Comparison of ENCODE assay signal across 21 cellular contexts in the genomic region with DNA sequence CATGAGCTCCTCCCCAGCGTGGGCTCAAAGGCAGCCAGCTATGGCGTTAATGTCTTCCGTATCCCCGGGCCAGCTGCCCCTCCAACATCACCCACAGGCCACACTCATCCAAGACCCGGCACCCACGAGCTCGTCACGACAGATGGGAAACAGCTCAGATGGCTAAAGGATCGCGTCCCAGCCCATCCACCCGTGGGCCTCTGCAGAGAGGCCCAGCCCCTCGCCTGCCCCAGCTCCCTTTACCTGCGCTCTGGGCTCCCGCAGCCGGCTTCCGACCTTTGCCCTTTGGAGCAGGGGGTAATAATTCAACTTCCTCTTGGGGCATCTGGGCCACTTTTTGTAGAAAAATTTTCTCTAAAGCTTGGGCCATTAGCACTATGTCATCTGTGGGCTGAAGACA. TPM values are rescaled to one million over a fixed set of nuclear protein-coding genes. Genes with fewer than 3 reads are reported as not detected.
DNase-seq lines count a peak whose midpoint lies in the region; ATAC-seq and TF ChIP-seq lines count a peak whose summit lies in the region.
"Had no signal": no experiment of that assay in that cellular context is flagged by ENCODE, and none has a peak within 500 bp of the region (broad histone marks: within the 10 kb centered on the region; RNA-seq: fewer than 3 reads in every experiment).

No MANE protein-coding gene starts in this region.

- no peaks in the 10 kb centered on the region for H3K27me3 Mint-ChIP-seq in endodermal cell (ENCODE audit: insufficient read depth)

- no peaks in the 10 kb centered on the region for H3K27me3 ChIP-seq in heart right ventricle
- H3K27me3 ChIP-seq in endodermal cell (ENCODE audit: control insufficient read depth, insufficient read depth, low read length, poor library complexity, severe bottlenecking) = no peaks in the 10 kb centered on the region
- no peaks in the 10 kb centered on the region for H3K27me3 ChIP-seq in lower lobe of right lung (ENCODE audit: low read depth)
- H3K27me3 ChIP-seq in aorta (ENCODE audit: control insufficient read depth in 1 of 2, insufficient read depth in 2 of 2, low read length in 1 of 2) = no peaks in the 10 kb centered on the region
- H3K27me3 ChIP-seq: BE2C, SJCRH30 had no signal

- H3K9me3 ChIP-seq in heart right ventricle (no peaks in the 10 kb centered on the region), endodermal cell (ENCODE audit: control insufficient read depth, low read length) (no peaks in the 10 kb centered on the region), lower lobe of right lung (no peaks in the 10 kb centered on the region), aorta (ENCODE audit: control insufficient read depth, low read length) (no peaks in the 10 kb centered on the region)
- H3K9me3 ChIP-seq: BE2C, SJCRH30 had no signal

- ATAC-seq in Right ventricle myocardium superior (ENCODE audit: poor library complexity) (no peak), heart right ventricle (no peak), lower lobe of right lung (no peak), aorta (ENCODE audit: low FRiP score) (no peak), GM19395 (IDR thresholded peaks at IDR 0.05; ENCODE audit: unreplicated experiment) (no peak)
- ATAC-seq in activated naive CD4-positive, alpha-beta T cell treated with anti-CD3 and anti-CD28 coated beads, Interleukin-2, amount 50 U/mL, for 72 hours = no peak
- ATAC-seq: HCT116 had no signal

- H3K27ac ChIP-seq in heart right ventricle (no peak overlapping the region), endodermal cell (ENCODE audit: low read depth, low read length) (no peak overlapping the region), lower lobe of right lung (no peak overlapping the region), aorta (ENCODE audit: low read depth in 1 of 2, low read length in 2 of 2) (no peak overlapping the region)
- H3K27ac ChIP-seq: SJCRH30 had no signal

- no peaks in the 10 kb centered on the region for H3K4me1 Mint-ChIP-seq in endodermal cell

- H3K36me3 ChIP-seq in heart right ventricle (peaks cover 0 to 72% (median 53%) of the 10 kb centered on the region in 9 donors), endodermal cell (ENCODE audit: control insufficient read depth, insufficient read depth, low read length) (peaks cover 33% of the 10 kb centered on the region), lower lobe of right lung (peaks cover 74% of the 10 kb centered on the region), aorta (ENCODE audit: control insufficient read depth in 1 of 2, insufficient read depth in 2 of 2, low read length in 1 of 2) (no peaks in the 10 kb centered on the region)

- DNase-seq in Right ventricle myocardium superior (peak; percentile 33), heart right ventricle (no peak), endodermal cell (no peak), lower lobe of right lung (peak; percentile 38), aorta (peak; percentile 38 to 39)
- DNase-seq in activated naive CD4-positive, alpha-beta T cell treated with anti-CD3 and anti-CD28 coated beads, Interleukin-2, amount 50 U/mL, for 72 hours (ENCODE audit: low spot score in 2 of 2) = no peak
- DNase-seq: BE2C; DMS53; GDM1; GOT3; KG1; NCI-H1092 treated with DMSO at 0.1 percent for 48 hours; NCI-H1436 treated with DMSO at 0.1 percent for 48 hours; NCI-H2029; NCI-H226; NCI-H510A treated with DMSO at 0.1 percent for 48 hours; NCI-H774; NK-92 treated with Interleukin-12 subunit alpha and Interleukin-12 subunit beta, amount 100 ng/mL, for 24 hours; SJCRH30 had no signal

- H3K4me3 Mint-ChIP-seq in endodermal cell = no peak overlapping the region

- H3K4me1 ChIP-seq in heart right ventricle (peaks cover 11 to 42% (median 32%) of the 10 kb centered on the region in 9 donors), endodermal cell (ENCODE audit: control insufficient read depth, insufficient read depth, low read length) (no peaks in the 10 kb centered on the region), lower lobe of right lung (peaks cover 17% of the 10 kb centered on the region), aorta (ENCODE audit: control insufficient read depth in 1 of 2, insufficient read depth in 2 of 2, low read length in 2 of 2) (no peaks in the 10 kb centered on the region)
- H3K4me1 ChIP-seq: BE2C had no signal

- H3K9ac ChIP-seq in endodermal cell (ENCODE audit: extremely low read depth, low read length, poor library complexity, severe bottlenecking) = no peak overlapping the region

- peaks cover 43% of the 10 kb centered on the region for H3K36me3 Mint-ChIP-seq in endodermal cell (ENCODE audit: low read depth)
- H3K36me3 Mint-ChIP-seq in activated naive CD4-positive, alpha-beta T cell treated with anti-CD3 and anti-CD28 coated beads, Interleukin-2, amount 50 U/mL, for 72 hours = no peaks in the 10 kb centered on the region

- WGBS in heart right ventricle, 2 donors = 91 to 93% methylated on average over 16 of the region's 16 CpGs
- 94 to 100% methylated on average over 7 to 16 of the region's 16 CpGs for WGBS in endodermal cell (ENCODE audit: insufficient coverage in 1 of 2, insufficient read length in 1 of 2), 2 experiments
- 90 to 95% methylated on average over 16 of the region's 16 CpGs for WGBS in aorta, 2 donors

- intact Hi-C loops in Right ventricle myocardium superior (cut with DNase I) = no loop called here
- intact Hi-C loops in heart right ventricle (cut with DNase I) = no loop called here
- intact Hi-C loops in lower lobe of right lung (cut with DNase I) = no loop called here
- intact Hi-C loops in aorta (cut with DNase I) = no loop called here

- peak overlapping the region; percentile 85 for H3K27ac Mint-ChIP-seq in endodermal cell
- H3K27ac Mint-ChIP-seq in activated naive CD4-positive, alpha-beta T cell treated with anti-CD3 and anti-CD28 coated beads, Interleukin-2, amount 50 U/mL, for 72 hours = peak overlapping the region in 1 of 2 donors; percentile 72

- TF ChIP-seq CTCF in heart right ventricle (IDR thresholded peaks at IDR 0.05) = no peak
- TF ChIP-seq CTCF in endodermal cell (conservative IDR thresholded peaks at IDR 0.05) = no peak
- TF ChIP-seq CTCF in lower lobe of right lung (IDR thresholded peaks at IDR 0.05) = no peak

- H3K4me3 ChIP-seq in heart right ventricle = no peak overlapping the region
- H3K4me3 ChIP-seq in endodermal cell (ENCODE audit: low read length) = no peak overlapping the region
- no peak overlapping the region for H3K4me3 ChIP-seq in lower lobe of right lung
- no peak overlapping the region for H3K4me3 ChIP-seq in aorta (ENCODE audit: low read length in 2 of 2)
- H3K4me3 ChIP-seq: SJCRH30 had no signal

- H3K9me3 Mint-ChIP-seq in endodermal cell = no peaks in the 10 kb centered on the region
- no peaks in the 10 kb centered on the region for H3K9me3 Mint-ChIP-seq in activated naive CD4-positive, alpha-beta T cell treated with anti-CD3 and anti-CD28 coated beads, Interleukin-2, amount 50 U/mL, for 72 hours

RNA-seq across cellular contexts. Expression of a gene that starts 16.5 kb away (rescaled TPM):
- 23.2 TPM for total RNA-seq in Right ventricle myocardium superior
- total RNA-seq in heart right ventricle = 10 to 100 TPM; 23.2 to 34.4 (median 29.7) TPM
- polyA plus RNA-seq in heart right ventricle = 10 to 100 TPM in 1 of 2 donors, 1 to 10 TPM in 1; 5.7 to 11.1 TPM
- total RNA-seq in endodermal cell = 100 to 1,000 TPM in 1 of 2 donors, 10 to 100 TPM in 1; 92.3 to 103 TPM
- polyA plus RNA-seq in endodermal cell (2013, experiment 1 of 2) = 61.9 TPM
- 57.3 TPM for polyA plus RNA-seq in endodermal cell (2013, experiment 2 of 2)
- 35.5 TPM for total RNA-seq in lower lobe of right lung
- 10 to 100 TPM; 24.4 to 38.0 TPM for total RNA-seq in aorta
- polyA plus RNA-seq in aorta = 10 to 100 TPM in 1 of 2 donors, 1 to 10 TPM in 1; 6.6 to 14.5 TPM
- total RNA-seq in activated naive CD4-positive, alpha-beta T cell treated with anti-CD3 and anti-CD28 coated beads, Interleukin-2, amount 50 U/mL, for 72 hours = 10 to 100 TPM; 24.6 to 29.5 TPM

RNA-seq across cellular contexts. Expression of a gene that starts 26.0 kb away (rescaled TPM):
- total RNA-seq in Right ventricle myocardium superior (4.9 TPM), heart right ventricle (10 to 100 TPM in 2 of 10 donors, 1 to 10 TPM in 8; 4.1 to 11.6 (median 7.8) TPM), endodermal cell (10 to 100 TPM; 19.0 to 26.5 TPM), lower lobe of right lung (15.6 TPM), aorta (10 to 100 TPM in 1 of 2 donors, 1 to 10 TPM in 1; 8.3 to 17.3 TPM)
- polyA plus RNA-seq in heart right ventricle (1 to 10 TPM; 4.8 to 6.7 TPM), aorta (10 to 100 TPM in 1 of 2 donors, 1 to 10 TPM in 1; 5.8 to 13.8 TPM)
- 24.2 TPM for polyA plus RNA-seq in endodermal cell (2013, experiment 1 of 2)
- polyA plus RNA-seq in endodermal cell (2013, experiment 2 of 2) = 19.7 TPM
- 10 to 100 TPM in 1 of 2 donors, 1 to 10 TPM in 1; 3.7 to 19.8 TPM for total RNA-seq in activated naive CD4-positive, alpha-beta T cell treated with anti-CD3 and anti-CD28 coated beads, Interleukin-2, amount 50 U/mL, for 72 hours

RNA-seq across cellular contexts. Expression of a gene that starts 59.2 kb away (rescaled TPM):
- total RNA-seq in Right ventricle myocardium superior (4.9 TPM), heart right ventricle (1 to 10 TPM; 2.9 to 7.1 (median 5.0) TPM), endodermal cell (10 to 100 TPM; 29.8 to 35.9 TPM), lower lobe of right lung (26.9 TPM), aorta (10 to 100 TPM; 12.0 to 25.4 TPM)
- polyA plus RNA-seq in heart right ventricle (1 to 10 TPM; 4.3 to 5.7 TPM), aorta (10 to 100 TPM in 1 of 2 donors, 1 to 10 TPM in 1; 9.0 to 11.6 TPM)
- 35.5 TPM for polyA plus RNA-seq in endodermal cell (2013, experiment 1 of 2)
- polyA plus RNA-seq in endodermal cell (2013, experiment 2 of 2) = 31.9 TPM
- total RNA-seq in activated naive CD4-positive, alpha-beta T cell treated with anti-CD3 and anti-CD28 coated beads, Interleukin-2, amount 50 U/mL, for 72 hours = 1 to 10 TPM; 7.5 to 9.1 TPM

Comparison
In these comparisons a context has a peak if more than half of its experiments do, and no peak if none do; other contexts are left out.
1. DNase-seq: peak in Right ventricle myocardium superior (single experiment), lower lobe of right lung (single experiment) and aorta (2 of 2); none in heart right ventricle (0 of 2), endodermal cell (single experiment) and activated naive CD4-positive, alpha-beta T cell treated with anti-CD3 and anti-CD28 coated beads, Interleukin-2, amount 50 U/mL, for 72 hours (0 of 2).